Comparison of ENCODE assay signal across 1 cellular context in the genomic region with DNA sequence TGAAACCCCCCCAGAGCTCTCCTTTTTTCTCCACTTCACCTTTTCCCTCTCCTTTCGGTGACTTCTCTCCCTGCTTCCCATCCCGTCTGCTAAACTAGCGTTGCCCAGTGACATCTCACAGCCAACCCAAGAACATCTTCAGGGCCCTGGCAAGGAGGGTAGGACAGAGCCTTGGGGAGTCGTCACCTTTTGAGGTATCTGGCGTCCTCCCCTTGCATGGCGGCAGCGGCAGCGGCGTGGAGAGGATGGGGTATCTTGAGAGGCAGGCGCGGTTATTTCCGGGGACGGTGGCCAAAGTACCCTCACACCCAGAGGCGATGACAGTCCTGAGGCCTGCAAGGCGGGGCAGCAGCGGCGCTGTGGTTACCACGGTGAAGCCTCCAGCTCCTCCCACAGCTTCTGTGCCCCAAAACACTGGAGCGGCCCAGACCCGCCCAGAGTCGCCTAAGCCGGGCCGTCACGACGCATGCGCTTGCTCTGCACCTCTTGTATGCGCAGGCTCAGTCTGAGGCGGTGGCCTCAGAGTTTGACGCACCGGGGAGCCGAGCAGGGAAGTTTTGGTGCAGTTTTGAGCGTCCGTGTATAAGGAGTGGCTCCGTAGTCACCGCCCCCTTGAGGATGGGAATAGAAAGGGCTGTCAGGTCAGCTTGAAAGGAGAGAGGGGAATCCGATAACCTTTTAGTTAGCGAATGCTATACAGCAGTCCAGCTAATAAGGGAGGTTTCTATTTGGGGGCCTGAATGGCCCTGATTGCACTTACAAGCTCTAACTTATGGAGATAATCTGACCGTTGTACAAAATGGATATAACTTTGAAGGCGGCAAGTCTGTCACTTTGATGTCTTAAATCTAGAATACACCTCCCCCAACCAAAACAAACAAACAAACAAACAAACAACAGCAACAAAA.
TF ChIP-seq lines count a peak whose summit lies in the region.

A gene (minus strand): TSS at position 446 of the 908 bp plus-strand sequence. CDS start 228 bp downstream, at position 218.

TF ChIP-seq in HCT116, 20 proteins besides CTCF, POLR2A, EP300 and RAD21 (continued from another document):
- TF ChIP-seq, protein P1, sequence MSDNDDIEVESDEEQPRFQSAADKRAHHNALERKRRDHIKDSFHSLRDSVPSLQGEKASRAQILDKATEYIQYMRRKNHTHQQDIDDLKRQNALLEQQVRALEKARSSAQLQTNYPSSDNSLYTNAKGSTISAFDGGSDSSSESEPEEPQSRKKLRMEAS (IDR thresholded peaks at IDR 0.05) = peak; percentile 38; the same call in 1 of the 2 replicates
- TF ChIP-seq POLR2AphosphoS5 (IDR thresholded peaks at IDR 0.05; ENCODE audit: low read depth, low read length) = peak; percentile 30; the same call in 1 of the 2 replicates
- TF ChIP-seq, protein P2, sequence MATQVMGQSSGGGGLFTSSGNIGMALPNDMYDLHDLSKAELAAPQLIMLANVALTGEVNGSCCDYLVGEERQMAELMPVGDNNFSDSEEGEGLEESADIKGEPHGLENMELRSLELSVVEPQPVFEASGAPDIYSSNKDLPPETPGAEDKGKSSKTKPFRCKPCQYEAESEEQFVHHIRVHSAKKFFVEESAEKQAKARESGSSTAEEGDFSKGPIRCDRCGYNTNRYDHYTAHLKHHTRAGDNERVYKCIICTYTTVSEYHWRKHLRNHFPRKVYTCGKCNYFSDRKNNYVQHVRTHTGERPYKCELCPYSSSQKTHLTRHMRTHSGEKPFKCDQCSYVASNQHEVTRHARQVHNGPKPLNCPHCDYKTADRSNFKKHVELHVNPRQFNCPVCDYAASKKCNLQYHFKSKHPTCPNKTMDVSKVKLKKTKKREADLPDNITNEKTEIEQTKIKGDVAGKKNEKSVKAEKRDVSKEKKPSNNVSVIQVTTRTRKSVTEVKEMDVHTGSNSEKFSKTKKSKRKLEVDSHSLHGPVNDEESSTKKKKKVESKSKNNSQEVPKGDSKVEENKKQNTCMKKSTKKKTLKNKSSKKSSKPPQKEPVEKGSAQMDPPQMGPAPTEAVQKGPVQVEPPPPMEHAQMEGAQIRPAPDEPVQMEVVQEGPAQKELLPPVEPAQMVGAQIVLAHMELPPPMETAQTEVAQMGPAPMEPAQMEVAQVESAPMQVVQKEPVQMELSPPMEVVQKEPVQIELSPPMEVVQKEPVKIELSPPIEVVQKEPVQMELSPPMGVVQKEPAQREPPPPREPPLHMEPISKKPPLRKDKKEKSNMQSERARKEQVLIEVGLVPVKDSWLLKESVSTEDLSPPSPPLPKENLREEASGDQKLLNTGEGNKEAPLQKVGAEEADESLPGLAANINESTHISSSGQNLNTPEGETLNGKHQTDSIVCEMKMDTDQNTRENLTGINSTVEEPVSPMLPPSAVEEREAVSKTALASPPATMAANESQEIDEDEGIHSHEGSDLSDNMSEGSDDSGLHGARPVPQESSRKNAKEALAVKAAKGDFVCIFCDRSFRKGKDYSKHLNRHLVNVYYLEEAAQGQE (IDR thresholded peaks at IDR 0.05; ENCODE audit: low read depth) = no peak
- TF ChIP-seq SRF (IDR thresholded peaks at IDR 0.05; ENCODE audit: low read depth) = no peak
- TF ChIP-seq CEBPB (IDR thresholded peaks at IDR 0.05; ENCODE audit: low read depth) = no peak
- TF ChIP-seq TCF7L2 (IDR thresholded peaks at IDR 0.05; ENCODE audit: borderline replicate concordance, extremely low read depth, insufficient read depth, insufficient read length) = peak; percentile 61
- no peak for TF ChIP-seq ZNF274 (IDR thresholded peaks at IDR 0.05; ENCODE audit: low read depth, low read length)
- no peak for TF ChIP-seq EZH2 (IDR thresholded peaks at IDR 0.05)
- TF ChIP-seq CBX3 (IDR thresholded peaks at IDR 0.05; ENCODE audit: low read depth) = peak; percentile 75
